In genomic region chr10:103470755-103471653, GRCh38 we compare ENCODE assay signal across 8 cellular contexts. TPM values are rescaled to one million over a fixed set of nuclear protein-coding genes. Genes with fewer than 3 reads are reported as not detected.
A peak's percentile ranks its signal among the peaks of the same experiment; 100 is the strongest.
DNase-seq lines count a peak whose midpoint lies in the region; ATAC-seq and TF ChIP-seq lines count a peak whose summit lies in the region.

No MANE protein-coding gene starts in this region.

- H3K36me3 ChIP-seq in KMS-11 (ENCODE audit: insufficient read depth) (no peaks in the 10 kb centered on the region), gastroesophageal sphincter (no peaks in the 10 kb centered on the region)

- CTCF ChIA-PET in GM10248 (lab: Yijun Ruan, JAX) = interaction anchor here (1.5 to 2.9 kb wide), 5 partner anchors 10 to 55 kb away, joined by 3 to 15 read pairs (median 7); no protein-coding TSS in a partner anchor

- H3K9ac ChIP-seq in KMS-11 = peak overlapping the region; percentile 63

- H3K4me1 ChIP-seq in KMS-11 (ENCODE audit: low read depth, poor library complexity, severe bottlenecking) (peaks cover 58% of the 10 kb centered on the region), gastroesophageal sphincter (peaks cover 0 to 14% (median 5%) of the 10 kb centered on the region in 3 donors)

- ATAC-seq in GM21737 (IDR thresholded peaks at IDR 0.05; ENCODE audit: unreplicated experiment) (peak; percentile 64), gastroesophageal sphincter (peak; percentile 75)

- peak overlapping the region; percentile 78 for H2AFZ ChIP-seq in KMS-11 (ENCODE audit: low read depth)

- TF ChIP-seq CTCF in GM10248 (IDR thresholded peaks at IDR 0.05; ENCODE audit: control extremely low read depth, extremely low read depth, low read depth, missing control alignments) (no peak), KMS-11 (conservative IDR thresholded peaks at IDR 0.05; ENCODE audit: low read depth, low read length) (no peak), gastroesophageal sphincter (IDR thresholded peaks at IDR 0.05) (no peak)

- POLR2A ChIA-PET in GM10248 (lab: Yijun Ruan, JAX) = interaction anchor here (0.5 to 0.8 kb wide), 3 partner anchors 12 to 536 kb away, joined by 3 to 8 read pairs (median 3); partner anchors contain the start of gene CALHM1

- TF ChIP-seq EP300 in gastroesophageal sphincter (IDR thresholded peaks at IDR 0.05) = no peak

- no peaks in the 10 kb centered on the region for H4K20me1 ChIP-seq in KMS-11 (ENCODE audit: insufficient read depth)

- H3K4me2 ChIP-seq in KMS-11 = peak overlapping the region; percentile 89

- H3K4me3 ChIP-seq in KMS-11 (IDR thresholded peaks at IDR 0.05; ENCODE audit: insufficient read depth, low read depth, low read length) (no peak overlapping the region), gastroesophageal sphincter (no peak overlapping the region)

- H3K27ac ChIP-seq in KMS-11 (peak overlapping the region; percentile 94), gastroesophageal sphincter (peak overlapping the region in 3 of 4 donors; percentile 11 to 52 (median 14))

- TF ChIP-seq POLR2A in gastroesophageal sphincter (IDR thresholded peaks at IDR 0.05) = no peak

- WGBS in gastroesophageal sphincter (ENCODE audit: low coverage in 1 of 2), 2 donors = 65 to 69% methylated on average over 6 to 7 of the region's 14 CpGs

- DNase-seq in GM10248 (ENCODE audit: extremely low spot score) (peak; percentile 88), 8988T (no peak), cerebellar nuclear complex (lab: John Stamatoyannopoulos, UW) (no peak)
- peak; percentile 45 to 51 for DNase-seq in activated CD4-positive, alpha-beta T cell treated with anti-CD3 and anti-CD28 coated beads, Interleukin-2, amount 50 U/mL, for 4 hours
- DNase-seq in stimulated activated CD8-positive, alpha-beta memory T cell treated with anti-CD3 and anti-CD28 coated beads, Interleukin-2, amount 100 ng/mL, for 48 hours (ENCODE audit: low read depth in 2 of 2) = peak; percentile 60

- no peaks in the 10 kb centered on the region for H3K79me2 ChIP-seq in KMS-11 (ENCODE audit: insufficient read depth, low read depth)

- H3K27me3 ChIP-seq in KMS-11 (ENCODE audit: insufficient read depth, low read depth) = no peaks in the 10 kb centered on the region
- peaks cover 7% of the 10 kb centered on the region for H3K27me3 ChIP-seq in gastroesophageal sphincter

- H3K9me3 ChIP-seq in gastroesophageal sphincter = no peaks in the 10 kb centered on the region

RNA-seq across cellular contexts. Expression of gene CALHM3, which starts 8.0 kb away (rescaled TPM):
- not detected for total RNA-seq in gastroesophageal sphincter

RNA-seq across cellular contexts. Expression of gene CALHM1, which starts 12.3 kb away (rescaled TPM):
- not detected for total RNA-seq in gastroesophageal sphincter

RNA-seq across cellular contexts. Expression of gene CALHM2, which starts 18.8 kb away (rescaled TPM):
- total RNA-seq in gastroesophageal sphincter = 10 to 100 TPM; 30.8 to 69.3 (median 49.6) TPM

RNA-seq across cellular contexts. Expression of gene NEURL1, which starts 22.5 kb away (rescaled TPM):
- under 1 TPM in 3 of 4 donors, not detected in 1; 0.15 to 0.27 (median 0.19) TPM for total RNA-seq in gastroesophageal sphincter

Comparison
In these comparisons a context has a peak if more than half of its experiments do, and no peak if none do; other contexts are left out.
1. DNase-seq: peak in GM10248 (single experiment), activated CD4-positive, alpha-beta T cell treated with anti-CD3 and anti-CD28 coated beads, Interleukin-2, amount 50 U/mL, for 4 hours (2 of 2) and stimulated activated CD8-positive, alpha-beta memory T cell treated with anti-CD3 and anti-CD28 coated beads, Interleukin-2, amount 100 ng/mL, for 48 hours (2 of 2); none in 8988T (single experiment) and cerebellar nuclear complex (0 of 2).